Comparison of ENCODE assay signal across 21 cellular contexts in the genomic region with DNA sequence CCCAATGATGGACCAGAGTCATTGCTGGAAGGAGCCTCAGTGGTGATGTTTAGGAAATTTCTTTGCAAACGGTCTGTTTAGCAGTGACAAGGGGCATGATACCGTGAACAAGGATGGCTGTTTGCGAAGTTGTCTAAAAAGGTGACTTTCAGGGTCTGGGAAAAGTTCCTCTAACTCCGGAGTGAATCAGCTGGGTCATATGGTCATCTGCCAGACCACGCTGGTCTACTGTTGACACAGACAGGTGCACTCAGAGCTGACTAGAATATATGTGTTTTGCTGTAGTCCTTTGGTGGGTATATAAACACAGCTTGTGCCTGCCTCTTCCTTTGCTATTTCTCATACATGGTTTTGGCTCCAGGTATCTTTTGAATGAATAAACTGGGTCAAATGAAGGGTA.
"Had no signal": no experiment of that assay in that cellular context is flagged by ENCODE, and none has a peak within 500 bp of the region (broad histone marks: within the 10 kb centered on the region; RNA-seq: fewer than 3 reads in every experiment).

No MANE protein-coding gene starts in this region.

- H3K4me3 ChIP-seq: hepatocyte, left ventricle myocardium inferior, lower lobe of right lung, skin epidermis, testis, tibial nerve, upper lobe of right lung, vagina had no signal

- FAIRE-seq: kidney had no signal

- DNase-seq: erythroblast; foreskin keratinocyte; kidney; left cardiac atrium; left ventricle myocardium inferior; lower lobe of right lung; mesenchymal stem cell; midbrain; naive B cell; nephron progenitor cell; stimulated activated CD4-positive, alpha-beta T cell treated with anti-CD3 and anti-CD28 coated beads, Interleukin-2, amount 100 ng/mL, for 24 hours; stimulated activated CD4-positive, alpha-beta T cell treated with anti-CD3 and anti-CD28 coated beads, Interleukin-4, amount 100 ng/mL, for 4 hours; stimulated activated naive B cell treated with anti-CD40 and anti-IgM and Interleukin-4, amounts not matched to agents 10 μg/mL and 1 μg/mL and 100 μg/mL, for 72 hours; stimulated activated naive CD8-positive, alpha-beta T cell treated with anti-CD3 and anti-CD28 coated beads, Interleukin-15, amount 100 ng/mL, for 72 hours; testis; upper lobe of right lung had no signal

- H3K4me3 Mint-ChIP-seq: naive B cell; nephron progenitor cell; stimulated activated naive B cell treated with anti-CD40 and anti-IgM and Interleukin-4, amounts not matched to agents 10 μg/mL and 1 μg/mL and 100 μg/mL, for 72 hours; stimulated activated naive CD8-positive, alpha-beta T cell treated with anti-CD3 and anti-CD28 coated beads, Interleukin-15, amount 100 ng/mL, for 72 hours had no signal

- ATAC-seq: foreskin keratinocyte; left cardiac atrium; lower lobe of right lung; sciatic nerve; stimulated activated naive B cell treated with anti-CD40 and anti-IgM and Interleukin-4, amounts not matched to agents 10 μg/mL and 1 μg/mL and 100 μg/mL, for 72 hours; stimulated activated naive CD8-positive, alpha-beta T cell treated with anti-CD3 and anti-CD28 coated beads, Interleukin-15, amount 100 ng/mL, for 72 hours; upper lobe of right lung had no signal

- H3K36me3 ChIP-seq: left ventricle myocardium inferior, lower lobe of right lung, tibial nerve, upper lobe of right lung, vagina had no signal

- H3K27ac Mint-ChIP-seq: naive B cell; nephron progenitor cell; stimulated activated naive B cell treated with anti-CD40 and anti-IgM and Interleukin-4, amounts not matched to agents 10 μg/mL and 1 μg/mL and 100 μg/mL, for 72 hours; stimulated activated naive CD8-positive, alpha-beta T cell treated with anti-CD3 and anti-CD28 coated beads, Interleukin-15, amount 100 ng/mL, for 72 hours had no signal

- H3K9me3 Mint-ChIP-seq: naive B cell; nephron progenitor cell; stimulated activated naive B cell treated with anti-CD40 and anti-IgM and Interleukin-4, amounts not matched to agents 10 μg/mL and 1 μg/mL and 100 μg/mL, for 72 hours; stimulated activated naive CD8-positive, alpha-beta T cell treated with anti-CD3 and anti-CD28 coated beads, Interleukin-15, amount 100 ng/mL, for 72 hours had no signal

- H3K4me1 Mint-ChIP-seq: naive B cell; stimulated activated naive CD8-positive, alpha-beta T cell treated with anti-CD3 and anti-CD28 coated beads, Interleukin-15, amount 100 ng/mL, for 72 hours had no signal

- H3K27me3 ChIP-seq: foreskin keratinocyte, hepatocyte, testis, tibial nerve, upper lobe of right lung, vagina had no signal

- H3K36me3 Mint-ChIP-seq: naive B cell; stimulated activated naive B cell treated with anti-CD40 and anti-IgM and Interleukin-4, amounts not matched to agents 10 μg/mL and 1 μg/mL and 100 μg/mL, for 72 hours had no signal
